Comparison of ENCODE assay signal across 8 cellular contexts in genomic region chr1:184386271-184387068, GRCh38. TPM values are rescaled to one million over a fixed set of nuclear protein-coding genes. Genes with fewer than 3 reads are reported as not detected.
DNase-seq lines count a peak whose midpoint lies in the region; ATAC-seq and FAIRE-seq lines count a peak whose summit lies in the region.

TSS of gene C1orf21 (plus strand) at chr1:184387029. CDS start at chr1:184477510, 90,481 bp downstream.

- POLR2A ChIA-PET in activated CD8-positive, alpha-beta T cell treated with anti-CD3 and anti-CD28 coated beads, Interleukin-2, amount 10 ng/mL, durations not matched to agents 7 days and 5 days (lab: Charles Lee) = interaction anchor here (0.6 kb wide), 1 partner anchor 416 kb away, joined by 3 read pairs; no protein-coding TSS in a partner anchor

- no peak for FAIRE-seq in GM19239 (lab: Jason Lieb, UNC)

- no peaks in the 10 kb centered on the region for H3K36me3 Mint-ChIP-seq in activated CD8-positive, alpha-beta T cell treated with anti-CD3 and anti-CD28 coated beads, Interleukin-2, amount 10 ng/mL, durations not matched to agents 7 days and 5 days (ENCODE audit: low read depth)

- H3K4me3 Mint-ChIP-seq in activated CD8-positive, alpha-beta T cell treated with anti-CD3 and anti-CD28 coated beads, Interleukin-2, amount 10 ng/mL, durations not matched to agents 7 days and 5 days = peak within 1 kb of the TSS; percentile 80

- H3K9me3 Mint-ChIP-seq in activated CD8-positive, alpha-beta T cell treated with anti-CD3 and anti-CD28 coated beads, Interleukin-2, amount 10 ng/mL, durations not matched to agents 7 days and 5 days (ENCODE audit: insufficient read depth) = no peaks in the 10 kb centered on the region

- ATAC-seq in HG03442 (IDR thresholded peaks at IDR 0.05; ENCODE audit: unreplicated experiment) = peak; percentile 77
- peak; percentile 95 for ATAC-seq in activated CD8-positive, alpha-beta T cell treated with anti-CD3 and anti-CD28 coated beads, Interleukin-2, amount 10 ng/mL, durations not matched to agents 7 days and 5 days

- H3K4me1 Mint-ChIP-seq in activated CD8-positive, alpha-beta T cell treated with anti-CD3 and anti-CD28 coated beads, Interleukin-2, amount 10 ng/mL, durations not matched to agents 7 days and 5 days (ENCODE audit: low read depth) = peaks cover 19% of the 10 kb centered on the region

- H3K27ac Mint-ChIP-seq in activated CD8-positive, alpha-beta T cell treated with anti-CD3 and anti-CD28 coated beads, Interleukin-2, amount 10 ng/mL, durations not matched to agents 7 days and 5 days = peak within 1 kb of the TSS; percentile 66

- CTCF ChIA-PET in activated CD8-positive, alpha-beta T cell treated with anti-CD3 and anti-CD28 coated beads, Interleukin-2, amount 10 ng/mL, durations not matched to agents 7 days and 5 days (lab: Charles Lee) = interaction anchor here (0.6 kb wide), 1 partner anchor 662 kb away, joined by 3 read pairs; no protein-coding TSS in a partner anchor

- DNase-seq in AML-193 (lab: John Stamatoyannopoulos, UW) (peak; percentile 64 to 69), GM19239 (ENCODE audit: insufficient read length, low spot score) (peak; percentile 55), NCI-H82 (lab: John Stamatoyannopoulos, UW) (peak; percentile 96), lung microvascular endothelial cell (ENCODE audit: low read depth in 2 of 2) (peak; percentile 89 to 91)
- peak; percentile 80 for DNase-seq in activated CD8-positive, alpha-beta T cell treated with anti-CD3 and anti-CD28 coated beads, Interleukin-2, amount 10 ng/mL, durations not matched to agents 7 days and 5 days
- DNase-seq in effector CD8-positive, alpha-beta T cell (lab: John Stamatoyannopoulos, UW) = peak; percentile 17
- DNase-seq in stimulated activated CD4-positive, alpha-beta T cell treated with anti-CD3 and anti-CD28 coated beads, TNF-alpha, amount 100 ng/mL, for 24 hours (ENCODE audit: low read depth in 3 of 3) = peak; percentile 34 to 76 (median 42)

- H3K27me3 Mint-ChIP-seq in activated CD8-positive, alpha-beta T cell treated with anti-CD3 and anti-CD28 coated beads, Interleukin-2, amount 10 ng/mL, durations not matched to agents 7 days and 5 days (ENCODE audit: low read depth) = peaks cover 68% of the 10 kb centered on the region

RNA-seq across cellular contexts. Expression of gene C1orf21, which starts in this region (rescaled TPM):
- total RNA-seq in activated CD8-positive, alpha-beta T cell treated with anti-CD3 and anti-CD28 coated beads, Interleukin-2, amount 10 ng/mL, durations not matched to agents 7 days and 5 days = 1 to 10 TPM; 4.6 to 5.1 TPM
- 2.8 and 12.7 TPM in 2 replicates for total RNA-seq in lung microvascular endothelial cell

Comparison
In these comparisons a context has a peak if more than half of its experiments do, and no peak if none do; other contexts are left out.
1. Peak in every context shown above with its lines: DNase-seq and ATAC-seq.
2. DNase-seq: peak in every context shown above with its lines; median percentile 96 in NCI-H82; 90 in lung microvascular endothelial cell; 80 in activated CD8-positive, alpha-beta T cell treated with anti-CD3 and anti-CD28 coated beads, Interleukin-2, amount 10 ng/mL, durations not matched to agents 7 days and 5 days; 66 in AML-193; 55 in GM19239; 42 in stimulated activated CD4-positive, alpha-beta T cell treated with anti-CD3 and anti-CD28 coated beads, TNF-alpha, amount 100 ng/mL, for 24 hours; 17 in effector CD8-positive, alpha-beta T cell.